2 cellular contexts compared by ENCODE assay signal in genomic region chr10:118458957-118459641, GRCh38.
TF ChIP-seq lines count a peak whose summit lies in the region.

No MANE protein-coding gene starts in this region.

TF ChIP-seq in liver, 16 proteins besides CTCF, POLR2A, EP300 and RAD21 (continued from another document):
- TF ChIP-seq, protein P1, sequence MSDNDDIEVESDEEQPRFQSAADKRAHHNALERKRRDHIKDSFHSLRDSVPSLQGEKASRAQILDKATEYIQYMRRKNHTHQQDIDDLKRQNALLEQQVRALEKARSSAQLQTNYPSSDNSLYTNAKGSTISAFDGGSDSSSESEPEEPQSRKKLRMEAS (IDR thresholded peaks at IDR 0.05), result no peak
- TF ChIP-seq EGR1 (IDR thresholded peaks at IDR 0.05; ENCODE audit: low read depth in 2 of 2) (no peak), HNF4G (IDR thresholded peaks at IDR 0.05) (no peak), REST (IDR thresholded peaks at IDR 0.05) (no peak), ATF3 (IDR thresholded peaks at IDR 0.05) (no peak), FOXA1 (IDR thresholded peaks at IDR 0.05) (peak; percentile 3), GABPA (IDR thresholded peaks at IDR 0.05 in 1 of 2, conservative IDR thresholded peaks at IDR 0.05 in 1 of 2) (peak in 1 of 2 donors; percentile 14)

TF ChIP-seq in HepG2, 621 proteins besides CTCF, POLR2A, EP300 and RAD21 (continued from another document):
- TF ChIP-seq, protein P2, sequence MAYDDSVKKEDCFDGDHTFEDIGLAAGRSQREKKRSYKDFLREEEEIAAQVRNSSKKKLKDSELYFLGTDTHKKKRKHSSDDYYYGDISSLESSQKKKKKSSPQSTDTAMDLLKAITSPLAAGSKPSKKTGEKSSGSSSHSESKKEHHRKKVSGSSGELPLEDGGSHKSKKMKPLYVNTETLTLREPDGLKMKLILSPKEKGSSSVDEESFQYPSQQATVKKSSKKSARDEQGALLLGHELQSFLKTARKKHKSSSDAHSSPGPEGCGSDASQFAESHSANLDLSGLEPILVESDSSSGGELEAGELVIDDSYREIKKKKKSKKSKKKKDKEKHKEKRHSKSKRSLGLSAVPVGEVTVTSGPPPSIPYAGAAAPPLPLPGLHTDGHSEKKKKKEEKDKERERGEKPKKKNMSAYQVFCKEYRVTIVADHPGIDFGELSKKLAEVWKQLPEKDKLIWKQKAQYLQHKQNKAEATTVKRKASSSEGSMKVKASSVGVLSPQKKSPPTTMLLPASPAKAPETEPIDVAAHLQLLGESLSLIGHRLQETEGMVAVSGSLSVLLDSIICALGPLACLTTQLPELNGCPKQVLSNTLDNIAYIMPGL (CRISPR knock-in tag; IDR thresholded peaks at IDR 0.05; ENCODE audit: borderline replicate concordance in 1 of 2, low read depth in 1 of 2), result no peak
